Comparison of ENCODE assay signal across 1 cellular context in genomic region chr4:88477229-88477860, GRCh38.
TF ChIP-seq lines count a peak whose summit lies in the region.

No MANE protein-coding gene starts in this region.

TF ChIP-seq in HepG2, 621 proteins besides CTCF, POLR2A, EP300 and RAD21 (continued from another document):
- TF ChIP-seq HNRNPK (IDR thresholded peaks at IDR 0.05; ENCODE audit: low read depth, low read length, poor library complexity, severe bottlenecking), result peak; percentile 90
- no peak for TF ChIP-seq ATM (IDR thresholded peaks at IDR 0.05; ENCODE audit: borderline replicate concordance)
- TF ChIP-seq MXD3 (CRISPR knock-in tag; IDR thresholded peaks at IDR 0.05), result no peak
- peak; percentile 95 for TF ChIP-seq PCBP2 (optimal IDR thresholded peaks at IDR 0.05; ENCODE audit: low read depth, low read length, poor library complexity, severe bottlenecking)
TF ChIP-seq in HepG2: peak in this region for 3.
